9 cellular contexts compared by ENCODE assay signal in genomic region chr14:95683793-95684192, GRCh38. TPM values are rescaled to one million over a fixed set of nuclear protein-coding genes. Genes with fewer than 3 reads are reported as not detected.
A peak's percentile ranks its signal among the peaks of the same experiment; 100 is the strongest.
DNase-seq lines count a peak whose midpoint lies in the region.
"Had no signal": no experiment of that assay in that cellular context is flagged by ENCODE, and none has a peak within 500 bp of the region (broad histone marks: within the 10 kb centered on the region; RNA-seq: fewer than 3 reads in every experiment).

No MANE protein-coding gene starts in this region.

- no peak overlapping the region for H2BK120ac ChIP-seq in mesendoderm (ENCODE audit: low read depth, low read length)

- H3K23ac ChIP-seq in mesendoderm (ENCODE audit: low read length), result no peak overlapping the region

- H3K79me1 ChIP-seq in mesendoderm (ENCODE audit: low read length), result no peaks in the 10 kb centered on the region

- H3K9me3 Mint-ChIP-seq in activated naive CD4-positive, alpha-beta T cell treated with anti-CD3 and anti-CD28 coated beads for 36 hours, result no peaks in the 10 kb centered on the region
- no peaks in the 10 kb centered on the region for H3K9me3 Mint-ChIP-seq in activated T-helper 2 cell treated with anti-CD3 and anti-CD28 coated beads, Interferon-gamma antibody, Interleukin-2, Interleukin-4, amounts not matched to agents 10 μg/mL and 5 μg/mL and 100 μg/mL, durations not matched to agents 14 hours and 24 hours and 36 hours

- H3K9ac ChIP-seq in mesendoderm (ENCODE audit: low read length), result no peak overlapping the region

- H2BK15ac ChIP-seq in mesendoderm (replicated peaks; ENCODE audit: low read depth), result no peak overlapping the region

- no peak overlapping the region for H2AK5ac ChIP-seq in mesendoderm (ENCODE audit: low read length)

- intact Hi-C loops in activated naive CD4-positive, alpha-beta T cell treated with anti-CD3 and anti-CD28 coated beads for 36 hours (cut with micrococcal nuclease), result loop anchor here (1.0 to 10.0 kb wide), 3 partner anchors 74 to 239 kb away; no protein-coding TSS in a partner anchor
- intact Hi-C loops in activated T-helper 2 cell treated with anti-CD3 and anti-CD28 coated beads, Interferon-gamma antibody, Interleukin-2, Interleukin-4, amounts not matched to agents 10 μg/mL and 5 μg/mL and 100 μg/mL, durations not matched to agents 14 hours and 24 hours and 36 hours (cut with micrococcal nuclease), result loop anchor here (1.0 kb wide), 1 partner anchor 122 kb away; no protein-coding TSS in a partner anchor

- H4K5ac ChIP-seq in mesendoderm (ENCODE audit: low read length), result no peak overlapping the region

- H3K4me1 ChIP-seq in mesendoderm (ENCODE audit: control insufficient read depth, low read depth, low read length), result peaks cover 7% of the 10 kb centered on the region

- no peaks in the 10 kb centered on the region for H3K79me2 ChIP-seq in mesendoderm (ENCODE audit: control insufficient read depth, insufficient read depth, low read length)

- H3K4me3 ChIP-seq in mesendoderm (ENCODE audit: low read length), result no peak overlapping the region

- no peak overlapping the region for H3K4me2 ChIP-seq in mesendoderm (ENCODE audit: low read length)

- no peak overlapping the region for H4K8ac ChIP-seq in mesendoderm (ENCODE audit: low read depth, low read length)

- H3K4me3 Mint-ChIP-seq in activated naive CD4-positive, alpha-beta T cell treated with anti-CD3 and anti-CD28 coated beads for 36 hours, result no peak overlapping the region
- H3K4me3 Mint-ChIP-seq in activated T-helper 2 cell treated with anti-CD3 and anti-CD28 coated beads, Interferon-gamma antibody, Interleukin-2, Interleukin-4, amounts not matched to agents 10 μg/mL and 5 μg/mL and 100 μg/mL, durations not matched to agents 14 hours and 24 hours and 36 hours (ENCODE audit: low read depth), result no peak overlapping the region

- no peak overlapping the region for H3K18ac ChIP-seq in mesendoderm (ENCODE audit: low read length)

- no peak overlapping the region for H2BK5ac ChIP-seq in mesendoderm (ENCODE audit: low read length)

- peak; percentile 9 for DNase-seq in EL
- peak; percentile 17 for DNase-seq in HT1080 (ENCODE audit: low read depth)
- DNase-seq in activated naive CD4-positive, alpha-beta T cell treated with anti-CD3 and anti-CD28 coated beads for 36 hours, result peak; percentile 50
- DNase-seq in mesendoderm, result peak; percentile 82
- DNase-seq in activated T-helper 2 cell treated with anti-CD3 and anti-CD28 coated beads, Interferon-gamma antibody, Interleukin-2, Interleukin-4, amounts not matched to agents 10 μg/mL and 5 μg/mL and 100 μg/mL, durations not matched to agents 14 hours and 24 hours and 36 hours (ENCODE audit: low spot score), result no peak
- DNase-seq in NCI-H2196 (lab: John Stamatoyannopoulos, UW; ENCODE audit: unreplicated experiment), result no peak
- DNase-seq in COLO668 (lab: John Stamatoyannopoulos, UW; ENCODE audit: unreplicated experiment), result no peak
- no peak for DNase-seq in NCI-H128 (lab: John Stamatoyannopoulos, UW; ENCODE audit: unreplicated experiment)

- no peaks in the 10 kb centered on the region for H3K36me3 ChIP-seq in mesendoderm (ENCODE audit: control insufficient read depth, insufficient read depth, low read length)

- no peak overlapping the region for H3K27ac ChIP-seq in mesendoderm (ENCODE audit: low read depth, low read length)

- H3K27me3 Mint-ChIP-seq in activated naive CD4-positive, alpha-beta T cell treated with anti-CD3 and anti-CD28 coated beads for 36 hours (ENCODE audit: low read depth), result peaks cover 16% of the 10 kb centered on the region
- H3K27me3 Mint-ChIP-seq in activated T-helper 2 cell treated with anti-CD3 and anti-CD28 coated beads, Interferon-gamma antibody, Interleukin-2, Interleukin-4, amounts not matched to agents 10 μg/mL and 5 μg/mL and 100 μg/mL, durations not matched to agents 14 hours and 24 hours and 36 hours (ENCODE audit: low read depth), result peaks cover 9% of the 10 kb centered on the region

- WGBS in mesendoderm (ENCODE audit: extremely low coverage, insufficient coverage, low lambda C conversion rate), result no CpG with 5 or more reads among the region's 4 CpGs

- H3K56ac ChIP-seq in mesendoderm (ENCODE audit: low read length), result no peak overlapping the region

- CTCF ChIA-PET in activated naive CD4-positive, alpha-beta T cell treated with anti-CD3 and anti-CD28 coated beads for 36 hours (lab: Charles Lee), result interaction anchor here (0.6 to 1.8 kb wide), 9 partner anchors 9 to 242 kb away, joined by 3 to 9 read pairs (median 5); no protein-coding TSS in a partner anchor

- H3K27me3 ChIP-seq in mesendoderm (ENCODE audit: insufficient read depth, low read length, poor library complexity), result no peaks in the 10 kb centered on the region

- H3K27ac Mint-ChIP-seq in activated naive CD4-positive, alpha-beta T cell treated with anti-CD3 and anti-CD28 coated beads for 36 hours, result no peak overlapping the region
- no peak overlapping the region for H3K27ac Mint-ChIP-seq in activated T-helper 2 cell treated with anti-CD3 and anti-CD28 coated beads, Interferon-gamma antibody, Interleukin-2, Interleukin-4, amounts not matched to agents 10 μg/mL and 5 μg/mL and 100 μg/mL, durations not matched to agents 14 hours and 24 hours and 36 hours

- H3K4ac ChIP-seq in mesendoderm (ENCODE audit: low read depth, low read length), result no peak overlapping the region

- no peaks in the 10 kb centered on the region for H3K36me3 Mint-ChIP-seq in activated naive CD4-positive, alpha-beta T cell treated with anti-CD3 and anti-CD28 coated beads for 36 hours (ENCODE audit: low read depth)
- H3K36me3 Mint-ChIP-seq in activated T-helper 2 cell treated with anti-CD3 and anti-CD28 coated beads, Interferon-gamma antibody, Interleukin-2, Interleukin-4, amounts not matched to agents 10 μg/mL and 5 μg/mL and 100 μg/mL, durations not matched to agents 14 hours and 24 hours and 36 hours (ENCODE audit: low read depth), result no peaks in the 10 kb centered on the region

- H3K4me1 Mint-ChIP-seq in activated naive CD4-positive, alpha-beta T cell treated with anti-CD3 and anti-CD28 coated beads for 36 hours (ENCODE audit: low read depth), result no peaks in the 10 kb centered on the region
- no peaks in the 10 kb centered on the region for H3K4me1 Mint-ChIP-seq in activated T-helper 2 cell treated with anti-CD3 and anti-CD28 coated beads, Interferon-gamma antibody, Interleukin-2, Interleukin-4, amounts not matched to agents 10 μg/mL and 5 μg/mL and 100 μg/mL, durations not matched to agents 14 hours and 24 hours and 36 hours (ENCODE audit: low read depth)

RNA-seq across cellular contexts. Expression of gene TCL1B, which starts 2.4 kb away (rescaled TPM):
- not detected in 2 replicates for total RNA-seq in HT1080 (2014; rRNA removed; shearing (Covaris generic))
- polyA plus RNA-seq in HT1080 (2015; cell fraction: cytosol; rRNA removed), result not detected in 2 replicates
- not detected in 2 replicates for polyA plus RNA-seq in HT1080 (2015; cell fraction: nucleus; rRNA removed)
- not detected for total RNA-seq in activated naive CD4-positive, alpha-beta T cell treated with anti-CD3 and anti-CD28 coated beads for 36 hours
- 4.9 TPM for polyA plus RNA-seq in mesendoderm (2013, experiment 1 of 2)
- polyA plus RNA-seq in mesendoderm (2013, experiment 2 of 2), result 5.2 TPM
- not detected in 2 replicates for total RNA-seq in activated T-helper 2 cell treated with anti-CD3 and anti-CD28 coated beads, Interferon-gamma antibody, Interleukin-2, Interleukin-4, amounts not matched to agents 10 μg/mL and 5 μg/mL and 100 μg/mL, durations not matched to agents 14 hours and 24 hours and 36 hours
- total RNA-seq: subcutaneous adipose tissue had no signal

RNA-seq across cellular contexts. Expression of gene TCL1A, which starts 30.1 kb away (rescaled TPM):
- 0.35 TPM in 1 of 2 replicates, not detected in the other for total RNA-seq in HT1080 (2014; rRNA removed; shearing (Covaris generic))
- polyA plus RNA-seq in HT1080 (2015; cell fraction: cytosol; rRNA removed), result 0.53 TPM in 1 of 2 replicates, not detected in the other
- 0.10 TPM in 1 of 2 replicates, not detected in the other for polyA plus RNA-seq in HT1080 (2015; cell fraction: nucleus; rRNA removed)
- not detected for total RNA-seq in activated naive CD4-positive, alpha-beta T cell treated with anti-CD3 and anti-CD28 coated beads for 36 hours
- 0.90 TPM for polyA plus RNA-seq in mesendoderm (2013, experiment 1 of 2)
- 0.81 TPM for polyA plus RNA-seq in mesendoderm (2013, experiment 2 of 2)
- total RNA-seq in activated T-helper 2 cell treated with anti-CD3 and anti-CD28 coated beads, Interferon-gamma antibody, Interleukin-2, Interleukin-4, amounts not matched to agents 10 μg/mL and 5 μg/mL and 100 μg/mL, durations not matched to agents 14 hours and 24 hours and 36 hours, result not detected in 2 replicates
- total RNA-seq: subcutaneous adipose tissue had no signal

Comparison
In these comparisons a context has a peak if more than half of its experiments do, and no peak if none do; other contexts are left out.
1. DNase-seq: peak in EL (single experiment), HT1080 (single experiment), activated naive CD4-positive, alpha-beta T cell treated with anti-CD3 and anti-CD28 coated beads for 36 hours (single experiment) and mesendoderm (single experiment); none in activated T-helper 2 cell treated with anti-CD3 and anti-CD28 coated beads, Interferon-gamma antibody, Interleukin-2, Interleukin-4, amounts not matched to agents 10 μg/mL and 5 μg/mL and 100 μg/mL, durations not matched to agents 14 hours and 24 hours and 36 hours (single experiment), NCI-H2196 (single experiment), COLO668 (single experiment) and NCI-H128 (single experiment).